ENCODE assay signal across 32 cellular contexts in the genomic region with DNA sequence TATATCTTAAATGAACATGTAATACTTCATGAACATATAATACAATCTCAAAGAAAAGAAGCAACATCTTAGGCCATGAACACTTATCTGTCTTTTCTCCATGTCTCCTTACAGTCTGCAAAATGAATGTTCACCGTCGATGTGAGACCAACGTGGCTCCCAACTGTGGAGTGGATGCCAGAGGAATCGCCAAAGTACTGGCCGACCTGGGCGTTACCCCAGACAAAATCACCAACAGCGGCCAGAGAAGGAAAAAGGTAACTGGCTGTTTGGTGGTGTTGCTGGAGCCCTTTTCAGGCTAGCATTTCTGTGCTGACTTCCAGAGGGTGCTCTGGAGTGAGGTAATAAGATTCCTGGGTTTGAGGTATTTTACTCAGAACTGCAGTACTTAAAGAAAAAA.
A peak's percentile ranks its signal among the peaks of the same experiment; 100 is the strongest.
DNase-seq lines count a peak whose midpoint lies in the region; ATAC-seq and TF ChIP-seq lines count a peak whose summit lies in the region.
"Had no signal": no experiment of that assay in that cellular context is flagged by ENCODE, and none has a peak within 500 bp of the region (broad histone marks: within the 10 kb centered on the region; RNA-seq: fewer than 3 reads in every experiment).

No MANE protein-coding gene starts in this region.

- no peak for DNase-seq in SK-N-SH
- DNase-seq in esophagus squamous epithelium (lab: John Stamatoyannopoulos, UW): no peak
- no peak for DNase-seq in transverse colon
- DNase-seq in lower leg skin (ENCODE audit: low spot score in 2 of 2): no peak
- no peak for DNase-seq in NCI-H510A (lab: John Stamatoyannopoulos, UW)
- DNase-seq: activated CD4-positive, alpha-beta T cell treated with anti-CD3 and anti-CD28 coated beads, Interleukin-2, amount 50 U/mL, for 48 hours; activated CD4-positive, CD25-positive, alpha-beta regulatory T cell; activated effector memory CD4-positive, alpha-beta T cell treated with anti-CD3 and anti-CD28 coated beads, Interleukin-2, amount 50 U/mL, for 16 hours; activated naive CD8-positive, alpha-beta T cell treated with anti-CD3 and anti-CD28 coated beads, Interleukin-2, amount 10 ng/mL, durations not matched to agents 7 days and 5 days; activated T-cell treated with anti-CD3 and anti-CD28 coated beads for 4 hours; CD4-positive, alpha-beta T cell; DMS 273 treated with DMSO at 0.1 percent for 48 hours; foreskin keratinocyte; hippocampal formation; immature natural killer cell; MG63; NCI-H1417 treated with DMSO at 0.1 percent for 48 hours; NCI-H2081 treated with DMSO at 0.1 percent for 48 hours; NCI-H446; psoas muscle; SHP77 treated with DMSO at 0.1 percent for 48 hours; stimulated activated CD4-positive, alpha-beta T cell treated with anti-CD3 and anti-CD28 coated beads, Interleukin-2, amount 100 ng/mL, for 48 hours; stimulated activated naive CD4-positive, alpha-beta T cell had no signal

- H3K27me3 ChIP-seq in SK-N-SH (ENCODE audit: insufficient read depth): no peaks in the 10 kb centered on the region
- H3K27me3 ChIP-seq in esophagus squamous epithelium: no peaks in the 10 kb centered on the region
- no peaks in the 10 kb centered on the region for H3K27me3 ChIP-seq in mucosa of rectum (ENCODE audit: control insufficient read depth in 2 of 2, insufficient read depth in 2 of 2, low read length in 2 of 2)
- no peaks in the 10 kb centered on the region for H3K27me3 ChIP-seq in transverse colon
- H3K27me3 ChIP-seq: foreskin keratinocyte, MG63, neutrophil had no signal

- no peak overlapping the region for H2AFZ ChIP-seq in SK-N-SH (ENCODE audit: low read depth)

- POLR2A ChIA-PET in SK-N-SH (lab: Yijun Ruan, JAX): no interaction called here

- in situ Hi-C loops in transverse colon (cut with MboI; ENCODE audit: low pct_ligation_motif_present in 1 of 4, low pct_unique_long_range_greater_than_20kb in 1 of 4, low sequenced_read_pairs in 3 of 4): loop anchor here in 2 of 4 donors (25.0 kb wide), 1 partner anchor 361 kb away; no protein-coding TSS in a partner anchor

- H3K4me3 ChIP-seq in SK-N-SH (ENCODE audit: low read depth in 2 of 2, low read length in 1 of 2) (no peak overlapping the region), esophagus squamous epithelium (no peak overlapping the region), mucosa of rectum (ENCODE audit: low read length in 2 of 2) (no peak overlapping the region), transverse colon (no peak overlapping the region), lower leg skin (ENCODE audit: low read depth, poor library complexity, severe bottlenecking) (no peak overlapping the region)
- H3K4me3 ChIP-seq: K562, lung, MG63, psoas muscle had no signal

- CTCF ChIA-PET in SK-N-SH (lab: Yijun Ruan, JAX): interaction anchor here (1.3 to 8.4 kb wide), 4 partner anchors 8 to 650 kb away, joined by 3 to 89 read pairs (median 8); no protein-coding TSS in a partner anchor

- no peaks in the 10 kb centered on the region for H3F3A ChIP-seq in SK-N-SH (replicated peaks; ENCODE audit: insufficient read depth)

- TF ChIP-seq POLR2A in esophagus squamous epithelium (IDR thresholded peaks at IDR 0.05): no peak
- TF ChIP-seq POLR2A in transverse colon (IDR thresholded peaks at IDR 0.05): no peak
- TF ChIP-seq POLR2A in lower leg skin (IDR thresholded peaks at IDR 0.05): no peak

- H3K9me2 ChIP-seq in SK-N-SH: no peaks in the 10 kb centered on the region

- H3K9ac ChIP-seq in SK-N-SH (no peak overlapping the region), mucosa of rectum (ENCODE audit: low read depth in 1 of 2, low read length in 2 of 2) (no peak overlapping the region)

- H3K9me3 ChIP-seq in SK-N-SH: no peaks in the 10 kb centered on the region
- H3K9me3 ChIP-seq in esophagus squamous epithelium: no peaks in the 10 kb centered on the region
- H3K9me3 ChIP-seq in mucosa of rectum (ENCODE audit: control insufficient read depth in 2 of 2, low read length in 2 of 2): no peaks in the 10 kb centered on the region
- H3K9me3 ChIP-seq in transverse colon: no peaks in the 10 kb centered on the region
- H3K9me3 ChIP-seq: neutrophil, psoas muscle, thoracic aorta had no signal

- ATAC-seq in SK-N-SH treated with all-trans-retinoic acid at 6 μM for 48 hours: peak; percentile 40
- no peak for ATAC-seq in GM18517 (IDR thresholded peaks at IDR 0.05; ENCODE audit: unreplicated experiment)
- ATAC-seq: foreskin keratinocyte, HCT116, K562, psoas muscle had no signal

- no peak for TF ChIP-seq CTCF in SK-N-SH (IDR thresholded peaks at IDR 0.05)
- no peak for TF ChIP-seq CTCF in esophagus squamous epithelium (IDR thresholded peaks at IDR 0.05)
- TF ChIP-seq CTCF in transverse colon (IDR thresholded peaks at IDR 0.05): no peak
- TF ChIP-seq CTCF in lower leg skin (IDR thresholded peaks at IDR 0.05): no peak

- H3K4me2 ChIP-seq in SK-N-SH: no peak overlapping the region

- no peaks in the 10 kb centered on the region for H3K79me2 ChIP-seq in SK-N-SH (ENCODE audit: insufficient read depth)

- intact Hi-C loops in esophagus squamous epithelium (cut with DNase I) (no loop called here), transverse colon (cut with DNase I; ENCODE audit: low total_unique reads) (no loop called here), lower leg skin (cut with DNase I; ENCODE audit: low total_unique reads) (no loop called here)

- TF ChIP-seq EP300 in SK-N-SH (IDR thresholded peaks at IDR 0.05; ENCODE audit: borderline replicate concordance in 1 of 2, low read depth in 1 of 2, low read length in 1 of 2) (no peak), transverse colon (IDR thresholded peaks at IDR 0.05; ENCODE audit: low read depth) (no peak)

- H3K4me1 ChIP-seq in SK-N-SH (ENCODE audit: control insufficient read depth in 1 of 2, insufficient read depth in 2 of 2, low read depth in 1 of 2, low read length in 1 of 2) (peaks cover 0 to 4% of the 10 kb centered on the region in 2 experiments; a peak in 2 of 4 replicates), esophagus squamous epithelium (peaks cover 0 to 8% (median 4%) of the 10 kb centered on the region in 3 donors), mucosa of rectum (ENCODE audit: control insufficient read depth in 2 of 2, insufficient read depth in 2 of 2, low read length in 2 of 2) (peaks cover 0 to 6% of the 10 kb centered on the region in 2 donors), transverse colon (peaks cover 5 to 22% (median 10%) of the 10 kb centered on the region in 4 donors)
- H3K4me1 ChIP-seq: psoas muscle had no signal

- TF ChIP-seq RAD21 in SK-N-SH (IDR thresholded peaks at IDR 0.05; ENCODE audit: low read length): no peak

- H3K27ac ChIP-seq in SK-N-SH (ENCODE audit: low read depth in 2 of 2, low read length in 1 of 2): peak overlapping the region in 1 of 2 experiments; percentile 43; a peak in 2 of 4 replicates
- H3K27ac ChIP-seq in esophagus squamous epithelium: peak overlapping the region; percentile 1 to 75 (median 64)
- H3K27ac ChIP-seq in mucosa of rectum (ENCODE audit: low read depth in 2 of 2, low read length in 2 of 2): peak overlapping the region; percentile 44 to 54
- H3K27ac ChIP-seq in transverse colon: peak overlapping the region; percentile 50 to 67 (median 64)
- H3K27ac ChIP-seq: 22Rv1, foreskin keratinocyte, neutrophil, psoas muscle, thoracic aorta had no signal

- no peaks in the 10 kb centered on the region for H4K20me1 ChIP-seq in SK-N-SH (ENCODE audit: insufficient read depth)

- H3K36me3 ChIP-seq in SK-N-SH (replicated peaks in 1 of 2; ENCODE audit: control insufficient read depth in 1 of 2, insufficient read depth in 2 of 2, low read length in 1 of 2): peaks cover 3 to 26% of the 10 kb centered on the region in 2 experiments
- H3K36me3 ChIP-seq in esophagus squamous epithelium: peaks cover 0 to 24% (median 0%) of the 10 kb centered on the region in 3 donors
- H3K36me3 ChIP-seq in mucosa of rectum (ENCODE audit: control insufficient read depth in 2 of 2, insufficient read depth in 2 of 2, low read length in 2 of 2): peaks cover 4 to 9% of the 10 kb centered on the region in 2 donors
- H3K36me3 ChIP-seq in transverse colon: peaks cover 0 to 8% (median 0%) of the 10 kb centered on the region in 4 donors
- H3K36me3 ChIP-seq: neutrophil, thoracic aorta had no signal

- 97% methylated on average over 7 of the region's 7 CpGs for whole genome bisulfite sequencing in SK-N-SH (ENCODE audit: low lambda C conversion rate)
- 75 to 88% methylated on average over 7 of the region's 7 CpGs for WGBS in esophagus squamous epithelium, 2 donors
- 86 to 90% methylated on average over 7 of the region's 7 CpGs for WGBS in transverse colon (ENCODE audit: low coverage in 1 of 2), 2 donors
- WGBS in lower leg skin, 2 donors: 93 to 96% methylated on average over 7 of the region's 7 CpGs

TF ChIP-seq in SK-N-SH treated with all-trans-retinoic acid at 6 μM for 48 hours, 23 proteins besides CTCF, POLR2A, EP300 and RAD21:
- TF ChIP-seq CSDC2 (CRISPR knock-in tag; IDR thresholded peaks at IDR 0.05) (no peak), ZNF70 (CRISPR knock-in tag; IDR thresholded peaks at IDR 0.05) (no peak), ISL1 (CRISPR knock-in tag; IDR thresholded peaks at IDR 0.05) (no peak), ZNF8 (CRISPR knock-in tag; IDR thresholded peaks at IDR 0.05) (no peak)

TF ChIP-seq in SK-N-SH, 30 proteins besides CTCF, POLR2A, EP300 and RAD21 (continues in another document):
- no peak for TF ChIP-seq USF1 (IDR thresholded peaks at IDR 0.05; ENCODE audit: borderline replicate concordance, low read depth)
- no peak for TF ChIP-seq FOSL2 (IDR thresholded peaks at IDR 0.05; ENCODE audit: borderline replicate concordance, low read depth)
- TF ChIP-seq MEF2A (IDR thresholded peaks at IDR 0.05; ENCODE audit: borderline replicate concordance, low read depth): no peak
- TF ChIP-seq JUND (IDR thresholded peaks at IDR 0.05): no peak
- no peak for TF ChIP-seq RFX5 (IDR thresholded peaks at IDR 0.05; ENCODE audit: low read length)
- TF ChIP-seq MAX (IDR thresholded peaks at IDR 0.05; ENCODE audit: low read depth): no peak
- TF ChIP-seq FOXJ3 (CRISPR knock-in tag; IDR thresholded peaks at IDR 0.05): no peak
